12 cellular contexts compared by ENCODE assay signal in genomic region chr1:206955476-206956312, GRCh38. TPM values are rescaled to one million over a fixed set of nuclear protein-coding genes. Genes with fewer than 3 reads are reported as not detected.
DNase-seq lines count a peak whose midpoint lies in the region; ATAC-seq, FAIRE-seq and TF ChIP-seq lines count a peak whose summit lies in the region.
"Had no signal": no experiment of that assay in that cellular context is flagged by ENCODE, and none has a peak within 500 bp of the region (broad histone marks: within the 10 kb centered on the region; RNA-seq: fewer than 3 reads in every experiment).

No MANE protein-coding gene starts in this region.

- H3K9me3 ChIP-seq in HepG2 (ENCODE audit: low read length) (no peaks in the 10 kb centered on the region), PC-3 (ENCODE audit: low read length) (no peaks in the 10 kb centered on the region)

- DNase-seq in ELF-1 (ENCODE audit: low read depth, low spot score), result peak; percentile 56
- DNase-seq in NCI-H1092 (lab: John Stamatoyannopoulos, UW), result peak; percentile 46
- peak; percentile 16 for DNase-seq in HepG2 (ENCODE audit: low spot score)
- no peak for DNase-seq in HPDE6-E6E7 (ENCODE audit: extremely low spot score)
- no peak for DNase-seq in PC-3
- DNase-seq in cerebellum (ENCODE audit: low spot score), result no peak
- no peak for DNase-seq in lower leg skin (ENCODE audit: low spot score in 2 of 2)
- DNase-seq: activated CD4-positive, alpha-beta T cell treated with anti-CD3 and anti-CD28 coated beads, Interleukin-2, amount 10 ng/mL, durations not matched to agents 7 days and 5 days; NCI-H526 had no signal

- H3F3A ChIP-seq in PC-3 (ENCODE audit: low read length, unreplicated experiment), result no peaks in the 10 kb centered on the region

- BruUV-seq in HepG2 (replicated peaks; lab: Mats Ljungman, UMichigan) (no TSS peak), PC-3 (replicated peaks; lab: Mats Ljungman, UMichigan) (no TSS peak)

- H3K4me1 ChIP-seq in HepG2 (ENCODE audit: insufficient read depth, low read length), result peaks cover 79% of the 10 kb centered on the region
- no peaks in the 10 kb centered on the region for H3K4me1 ChIP-seq in PC-3 (ENCODE audit: insufficient read depth, low read length)

- no peaks in the 10 kb centered on the region for H3K79me2 ChIP-seq in HepG2 (ENCODE audit: insufficient read depth, low read length)
- no peaks in the 10 kb centered on the region for H3K79me2 ChIP-seq in PC-3 (ENCODE audit: low read length)

- H3K9me2 ChIP-seq in PC-3 (replicated peaks; ENCODE audit: low read length), result no peaks in the 10 kb centered on the region

- peak overlapping the region; percentile 44 for H3K4me2 ChIP-seq in HepG2 (ENCODE audit: low read depth, low read length)
- no peak overlapping the region for H3K4me2 ChIP-seq in PC-3 (ENCODE audit: low read length)

- TF ChIP-seq POLR2A in HepG2 (IDR thresholded peaks at IDR 0.05; ENCODE audit: insufficient read depth in 1 of 2, low read depth in 2 of 2, low read length in 2 of 2) (no peak), lower leg skin (IDR thresholded peaks at IDR 0.05) (no peak)

- H3K27ac ChIP-seq in HepG2 (ENCODE audit: extremely low read length, insufficient read depth, low read length) (no peak overlapping the region), PC-3 (ENCODE audit: low read length) (no peak overlapping the region)

- peak overlapping the region; percentile 10 for H2AFZ ChIP-seq in HepG2 (ENCODE audit: low read length)
- no peak overlapping the region for H2AFZ ChIP-seq in PC-3 (ENCODE audit: low read length)

- WGBS in HepG2 (ENCODE audit: low lambda C conversion rate), result 38% methylated on average over 10 of the region's 10 CpGs
- 49 to 50% methylated on average over 10 of the region's 10 CpGs for WGBS in lower leg skin, 2 donors

- H3K27me3 ChIP-seq in HepG2 (ENCODE audit: control insufficient read depth in 1 of 2, insufficient read depth in 2 of 2, low read length in 2 of 2) (peaks cover 0 to 1% of the 10 kb centered on the region in 2 experiments; a peak in 1 of 5 replicates), PC-3 (ENCODE audit: low read length) (no peaks in the 10 kb centered on the region)

- peak; percentile 49 for ATAC-seq in GM19463 (IDR thresholded peaks at IDR 0.05; ENCODE audit: unreplicated experiment)
- ATAC-seq in HepG2, result peak; percentile 34; the same call in 2 of the 3 replicates
- no peak for ATAC-seq in PC-3

- in situ Hi-C loops in HepG2 (cut with HindIII; ENCODE audit: extremely low pct_ligation_motif_present, low pct_unique_long_range_greater_than_20kb), result no loop called here

- no peak for TF ChIP-seq CTCF in HepG2 (CRISPR knock-in tag; IDR thresholded peaks at IDR 0.05)
- no peak for TF ChIP-seq CTCF in PC-3 (conservative IDR thresholded peaks at IDR 0.05; ENCODE audit: low read depth, low read length)
- TF ChIP-seq CTCF in lower leg skin (IDR thresholded peaks at IDR 0.05), result no peak

- no peak overlapping the region; the same call in 1 of the 2 replicates for H3K9ac ChIP-seq in HepG2 (ENCODE audit: insufficient read depth, low read depth, low read length)
- no peak overlapping the region for H3K9ac ChIP-seq in PC-3 (ENCODE audit: low read length)

- TF ChIP-seq RAD21 in HepG2 (CRISPR knock-in tag; IDR thresholded peaks at IDR 0.05), result no peak

- no peak overlapping the region for H3K4me3 ChIP-seq in HepG2 (replicated peaks in 1 of 3; ENCODE audit: insufficient read depth in 1 of 3, low read depth in 2 of 3, low read length in 3 of 3)
- H3K4me3 ChIP-seq in PC-3 (ENCODE audit: low read length), result no peak overlapping the region
- H3K4me3 ChIP-seq in lower leg skin (ENCODE audit: low read depth, poor library complexity, severe bottlenecking), result no peak overlapping the region

- CTCF ChIA-PET in HepG2 (lab: Yijun Ruan, JAX; ENCODE audit: low intra/inter-chr PET ratio, low total read pairs), result no interaction called here
- CTCF ChIA-PET in PC-3 (lab: Charles Lee), result no interaction called here

- intact Hi-C loops in HepG2 (cut with micrococcal nuclease; ENCODE audit: unreplicated experiment) (no loop called here), PC-3 (cut with micrococcal nuclease) (no loop called here), lower leg skin (cut with DNase I; ENCODE audit: low total_unique reads) (no loop called here)

- H3K36me3 ChIP-seq in HepG2 (replicated peaks in 1 of 2; ENCODE audit: control insufficient read depth in 1 of 2, insufficient read depth in 2 of 2, low read length in 2 of 2) (no peaks in the 10 kb centered on the region), PC-3 (ENCODE audit: low read depth, low read length) (no peaks in the 10 kb centered on the region)

- TF ChIP-seq EP300 in HepG2 (IDR thresholded peaks at IDR 0.05; ENCODE audit: low read depth in 2 of 2, low read length in 2 of 2) (no peak), HepG2 (CRISPR knock-in tag; IDR thresholded peaks at IDR 0.05; ENCODE audit: borderline replicate concordance) (no peak)

- peak; percentile 72 for FAIRE-seq in HepG2 (lab: Jason Lieb, UNC)
- FAIRE-seq: colon, keratinocyte had no signal

- POLR2A ChIA-PET in HepG2 (lab: Yijun Ruan, JAX), result no interaction called here
- POLR2A ChIA-PET in PC-3 (lab: Charles Lee; ENCODE audit: unreplicated experiment), result no interaction called here

- H4K20me1 ChIP-seq in HepG2 (ENCODE audit: insufficient read depth, low read length), result no peaks in the 10 kb centered on the region
- H4K20me1 ChIP-seq in PC-3 (ENCODE audit: low read length), result no peaks in the 10 kb centered on the region

RNA-seq across cellular contexts. Expression of gene PIGR, which starts 9.4 kb away (rescaled TPM):
- total RNA-seq in HepG2 (2016; rRNA removed; fragmentation: Illumina TruSeq; extraction: Trizol), result not detected in 2 replicates
- total RNA-seq in HepG2 (2016; cell fraction: cytosol; rRNA removed; fragmentation: Illumina TruSeq; extraction: Trizol; ENCODE audit: low read depth), result not detected in 2 replicates
- total RNA-seq in HepG2 (2016; cell fraction: insoluble cytoplasmic fraction; rRNA removed; fragmentation: Illumina TruSeq; extraction: Trizol), result not detected in 2 replicates
- not detected in 2 replicates for total RNA-seq in HepG2 (2016; cell fraction: membrane; rRNA removed; fragmentation: Illumina TruSeq; extraction: Trizol)
- total RNA-seq in HepG2 (2016; cell fraction: nucleus; rRNA removed; fragmentation: Illumina TruSeq; extraction: Trizol), result not detected in 2 replicates
- 0.04 TPM in 1 of 2 replicates, not detected in the other for polyA plus RNA-seq in HepG2 (2011; rRNA removed)
- not detected in 2 replicates for polyA plus RNA-seq in HepG2 (2011; cell fraction: cytosol; rRNA removed)
- polyA plus RNA-seq in HepG2 (2011; cell fraction: nucleus; rRNA removed), result not detected in 2 replicates
- polyA plus RNA-seq in HepG2 (2012), result not detected in 2 replicates
- not detected in 2 replicates for polyA plus RNA-seq in HepG2 (2016; cell fraction: cytosol; fragmentation: Illumina TruSeq; extraction: Trizol; ENCODE audit: low read depth)
- polyA plus RNA-seq in HepG2 (2016; cell fraction: insoluble cytoplasmic fraction; fragmentation: Illumina TruSeq; extraction: Trizol; ENCODE audit: low read depth), result not detected in 2 replicates
- not detected in 2 replicates for polyA plus RNA-seq in HepG2 (2016; cell fraction: membrane; fragmentation: Illumina TruSeq; extraction: Trizol; ENCODE audit: low read depth)
- not detected in 2 replicates for polyA plus RNA-seq in HepG2 (2016; cell fraction: nucleus; fragmentation: Illumina TruSeq; extraction: Trizol; ENCODE audit: insufficient read depth, low read depth)
- not detected in 2 replicates for polyA minus RNA-seq in HepG2 (2011; rRNA and poly(A)+ RNA removed; ENCODE audit: low replicate concordance)
- polyA minus RNA-seq in HepG2 (2011; cell fraction: cytosol; rRNA and poly(A)+ RNA removed), result not detected in 2 replicates
- polyA minus RNA-seq in HepG2 (2011; cell fraction: nucleus; rRNA and poly(A)+ RNA removed), result not detected in 2 replicates
- total RNA-seq in PC-3 (2014; rRNA removed), result not detected in 2 replicates
- total RNA-seq in cerebellum, result 3.5 TPM
- total RNA-seq in lower leg skin, result 1 to 10 TPM in 2 of 4 donors, under 1 TPM in 1, not detected in 1; 0.55 to 4.7 (median 2.0) TPM
- total RNA-seq: activated CD4-positive, alpha-beta T cell treated with anti-CD3 and anti-CD28 coated beads, Interleukin-2, amount 10 ng/mL, durations not matched to agents 7 days and 5 days had no signal

RNA-seq across cellular contexts. Expression of gene FCAMR, which starts 14.6 kb away (rescaled TPM):
- total RNA-seq in HepG2 (2016; rRNA removed; fragmentation: Illumina TruSeq; extraction: Trizol), result not detected in 2 replicates
- total RNA-seq in HepG2 (2016; cell fraction: cytosol; rRNA removed; fragmentation: Illumina TruSeq; extraction: Trizol; ENCODE audit: low read depth), result not detected in 2 replicates
- not detected in 2 replicates for total RNA-seq in HepG2 (2016; cell fraction: insoluble cytoplasmic fraction; rRNA removed; fragmentation: Illumina TruSeq; extraction: Trizol)
- not detected in 2 replicates for total RNA-seq in HepG2 (2016; cell fraction: membrane; rRNA removed; fragmentation: Illumina TruSeq; extraction: Trizol)
- total RNA-seq in HepG2 (2016; cell fraction: nucleus; rRNA removed; fragmentation: Illumina TruSeq; extraction: Trizol), result not detected in 2 replicates
- polyA plus RNA-seq in HepG2 (2011; rRNA removed), result not detected in 2 replicates
- not detected in 2 replicates for polyA plus RNA-seq in HepG2 (2011; cell fraction: cytosol; rRNA removed)
- polyA plus RNA-seq in HepG2 (2011; cell fraction: nucleus; rRNA removed), result not detected in 2 replicates
- polyA plus RNA-seq in HepG2 (2012), result not detected in 2 replicates
- polyA plus RNA-seq in HepG2 (2016; cell fraction: cytosol; fragmentation: Illumina TruSeq; extraction: Trizol; ENCODE audit: low read depth), result not detected in 2 replicates
- polyA plus RNA-seq in HepG2 (2016; cell fraction: insoluble cytoplasmic fraction; fragmentation: Illumina TruSeq; extraction: Trizol; ENCODE audit: low read depth), result not detected in 2 replicates
- not detected in 2 replicates for polyA plus RNA-seq in HepG2 (2016; cell fraction: membrane; fragmentation: Illumina TruSeq; extraction: Trizol; ENCODE audit: low read depth)
- polyA plus RNA-seq in HepG2 (2016; cell fraction: nucleus; fragmentation: Illumina TruSeq; extraction: Trizol; ENCODE audit: insufficient read depth, low read depth), result not detected in 2 replicates
- polyA minus RNA-seq in HepG2 (2011; rRNA and poly(A)+ RNA removed; ENCODE audit: low replicate concordance), result not detected in 2 replicates
- polyA minus RNA-seq in HepG2 (2011; cell fraction: cytosol; rRNA and poly(A)+ RNA removed), result not detected in 2 replicates
- polyA minus RNA-seq in HepG2 (2011; cell fraction: nucleus; rRNA and poly(A)+ RNA removed), result not detected in 2 replicates
- not detected in 2 replicates for total RNA-seq in PC-3 (2014; rRNA removed)
- total RNA-seq in cerebellum, result not detected
- total RNA-seq in lower leg skin, result not detected
- total RNA-seq: activated CD4-positive, alpha-beta T cell treated with anti-CD3 and anti-CD28 coated beads, Interleukin-2, amount 10 ng/mL, durations not matched to agents 7 days and 5 days had no signal
- polyA plus RNA-seq: keratinocyte had no signal

RNA-seq across cellular contexts. Expression of gene FCMR, which starts 34.0 kb away (rescaled TPM):
- total RNA-seq in HepG2 (2016; rRNA removed; fragmentation: Illumina TruSeq; extraction: Trizol), result not detected in 2 replicates
- total RNA-seq in HepG2 (2016; cell fraction: cytosol; rRNA removed; fragmentation: Illumina TruSeq; extraction: Trizol; ENCODE audit: low read depth), result not detected in 2 replicates
- total RNA-seq in HepG2 (2016; cell fraction: insoluble cytoplasmic fraction; rRNA removed; fragmentation: Illumina TruSeq; extraction: Trizol), result not detected in 2 replicates
- total RNA-seq in HepG2 (2016; cell fraction: membrane; rRNA removed; fragmentation: Illumina TruSeq; extraction: Trizol), result not detected in 2 replicates
- not detected in 2 replicates for total RNA-seq in HepG2 (2016; cell fraction: nucleus; rRNA removed; fragmentation: Illumina TruSeq; extraction: Trizol)
- 0.47 TPM in 1 of 2 replicates, not detected in the other for polyA plus RNA-seq in HepG2 (2011; rRNA removed)
- polyA plus RNA-seq in HepG2 (2011; cell fraction: cytosol; rRNA removed), result 0.10 TPM in 1 of 2 replicates, not detected in the other
- polyA plus RNA-seq in HepG2 (2011; cell fraction: nucleus; rRNA removed), result 0.10 TPM in 1 of 2 replicates, not detected in the other
- polyA plus RNA-seq in HepG2 (2012), result not detected in 2 replicates
- not detected in 2 replicates for polyA plus RNA-seq in HepG2 (2016; cell fraction: cytosol; fragmentation: Illumina TruSeq; extraction: Trizol; ENCODE audit: low read depth)
- polyA plus RNA-seq in HepG2 (2016; cell fraction: insoluble cytoplasmic fraction; fragmentation: Illumina TruSeq; extraction: Trizol; ENCODE audit: low read depth), result not detected in 2 replicates
- polyA plus RNA-seq in HepG2 (2016; cell fraction: membrane; fragmentation: Illumina TruSeq; extraction: Trizol; ENCODE audit: low read depth), result not detected in 2 replicates
- polyA plus RNA-seq in HepG2 (2016; cell fraction: nucleus; fragmentation: Illumina TruSeq; extraction: Trizol; ENCODE audit: insufficient read depth, low read depth), result not detected in 2 replicates
- polyA minus RNA-seq in HepG2 (2011; rRNA and poly(A)+ RNA removed; ENCODE audit: low replicate concordance), result 3.1 TPM in 1 of 2 replicates, not detected in the other
- not detected in 2 replicates for polyA minus RNA-seq in HepG2 (2011; cell fraction: cytosol; rRNA and poly(A)+ RNA removed)
- not detected in 2 replicates for polyA minus RNA-seq in HepG2 (2011; cell fraction: nucleus; rRNA and poly(A)+ RNA removed)
- 1.5 and 4.6 TPM in 2 replicates for total RNA-seq in PC-3 (2014; rRNA removed)
- total RNA-seq in cerebellum, result not detected
- total RNA-seq in lower leg skin, result 1 to 10 TPM in 2 of 4 donors, under 1 TPM in 1, not detected in 1; 0.34 to 1.4 (median 1.3) TPM

RNA-seq across cellular contexts. Expression of gene IL24, which starts 58.5 kb away (rescaled TPM):
- total RNA-seq in HepG2 (2016; rRNA removed; fragmentation: Illumina TruSeq; extraction: Trizol) (not detected in 2 replicates), PC-3 (2014; rRNA removed) (1.8 and 1.9 TPM in 2 replicates), cerebellum (not detected), lower leg skin (not detected)
- not detected in 2 replicates for total RNA-seq in HepG2 (2016; cell fraction: cytosol; rRNA removed; fragmentation: Illumina TruSeq; extraction: Trizol; ENCODE audit: low read depth)
- not detected in 2 replicates for total RNA-seq in HepG2 (2016; cell fraction: insoluble cytoplasmic fraction; rRNA removed; fragmentation: Illumina TruSeq; extraction: Trizol)
- not detected in 2 replicates for total RNA-seq in HepG2 (2016; cell fraction: membrane; rRNA removed; fragmentation: Illumina TruSeq; extraction: Trizol)
- not detected in 2 replicates for total RNA-seq in HepG2 (2016; cell fraction: nucleus; rRNA removed; fragmentation: Illumina TruSeq; extraction: Trizol)
- polyA plus RNA-seq in HepG2 (2011; rRNA removed), result not detected in 2 replicates
- not detected in 2 replicates for polyA plus RNA-seq in HepG2 (2011; cell fraction: cytosol; rRNA removed)
- polyA plus RNA-seq in HepG2 (2011; cell fraction: nucleus; rRNA removed), result not detected in 2 replicates
- polyA plus RNA-seq in HepG2 (2012), result not detected in 2 replicates
- not detected in 2 replicates for polyA plus RNA-seq in HepG2 (2016; cell fraction: cytosol; fragmentation: Illumina TruSeq; extraction: Trizol; ENCODE audit: low read depth)
- not detected in 2 replicates for polyA plus RNA-seq in HepG2 (2016; cell fraction: insoluble cytoplasmic fraction; fragmentation: Illumina TruSeq; extraction: Trizol; ENCODE audit: low read depth)
- not detected in 2 replicates for polyA plus RNA-seq in HepG2 (2016; cell fraction: membrane; fragmentation: Illumina TruSeq; extraction: Trizol; ENCODE audit: low read depth)
- not detected in 2 replicates for polyA plus RNA-seq in HepG2 (2016; cell fraction: nucleus; fragmentation: Illumina TruSeq; extraction: Trizol; ENCODE audit: insufficient read depth, low read depth)
- 0.12 TPM in 1 of 2 replicates, not detected in the other for polyA minus RNA-seq in HepG2 (2011; rRNA and poly(A)+ RNA removed; ENCODE audit: low replicate concordance)
- not detected in 2 replicates for polyA minus RNA-seq in HepG2 (2011; cell fraction: cytosol; rRNA and poly(A)+ RNA removed)
- polyA minus RNA-seq in HepG2 (2011; cell fraction: nucleus; rRNA and poly(A)+ RNA removed), result not detected in 2 replicates
- total RNA-seq: activated CD4-positive, alpha-beta T cell treated with anti-CD3 and anti-CD28 coated beads, Interleukin-2, amount 10 ng/mL, durations not matched to agents 7 days and 5 days had no signal

Comparison
In these comparisons a context has a peak if more than half of its experiments do, and no peak if none do; other contexts are left out.
1. DNase-seq: peak in ELF-1 (single experiment), NCI-H1092 (single experiment) and HepG2 (single experiment); none in HPDE6-E6E7 (single experiment), PC-3 (single experiment), cerebellum (single experiment) and lower leg skin (0 of 2).